Comparison of ENCODE assay signal across 8 cellular contexts in genomic region chr7:2863461-2864066, GRCh38. TPM values are rescaled to one million over a fixed set of nuclear protein-coding genes. Genes with fewer than 3 reads are reported as not detected.
DNase-seq lines count a peak whose midpoint lies in the region; ATAC-seq, FAIRE-seq and TF ChIP-seq lines count a peak whose summit lies in the region.

No MANE protein-coding gene starts in this region.

- H3K4me3 Mint-ChIP-seq in astrocyte (ENCODE audit: unreplicated experiment) = peak overlapping the region; percentile 51

- no peaks in the 10 kb centered on the region for H4K20me1 ChIP-seq in astrocyte (ENCODE audit: insufficient read depth, low read length)

- peak; percentile 97 for ATAC-seq in GM19463 (IDR thresholded peaks at IDR 0.05; ENCODE audit: unreplicated experiment)
- peak; percentile 97 for ATAC-seq in HG03571 (IDR thresholded peaks at IDR 0.05; ENCODE audit: unreplicated experiment)

- H3K4me1 Mint-ChIP-seq in astrocyte (ENCODE audit: low read depth, unreplicated experiment) = peaks cover 16% of the 10 kb centered on the region

- H3K27me3 Mint-ChIP-seq in astrocyte (ENCODE audit: low read depth, unreplicated experiment) = peaks cover 3% of the 10 kb centered on the region

- H3K36me3 Mint-ChIP-seq in astrocyte (ENCODE audit: low read depth, unreplicated experiment) = no peaks in the 10 kb centered on the region

- peaks cover 31% of the 10 kb centered on the region for H3K4me1 ChIP-seq in astrocyte (ENCODE audit: insufficient read depth, low read length)

- peak overlapping the region; percentile 91 for H3K27ac ChIP-seq in astrocyte (ENCODE audit: low read depth, low read length)

- no peaks in the 10 kb centered on the region for H3K79me2 ChIP-seq in astrocyte (ENCODE audit: insufficient read depth, low read length)

- no peaks in the 10 kb centered on the region for H3K9me3 ChIP-seq in astrocyte (ENCODE audit: insufficient read depth, low read depth, low read length)

- FAIRE-seq in astrocyte (lab: Jason Lieb, UNC) = peak; percentile 78

- TF ChIP-seq CTCF in astrocyte (IDR thresholded peaks at IDR 0.05; ENCODE audit: insufficient read depth, low read depth, low read length) = no peak

- H3K36me3 ChIP-seq in astrocyte (ENCODE audit: insufficient read depth, low read length) = no peaks in the 10 kb centered on the region

- H3K27ac Mint-ChIP-seq in astrocyte (ENCODE audit: unreplicated experiment) = peak overlapping the region; percentile 98

- peak overlapping the region; percentile 76 for H3K9ac ChIP-seq in astrocyte (ENCODE audit: low read length)

- H3K4me3 ChIP-seq in astrocyte (ENCODE audit: insufficient read depth, low read depth, low read length) = peak overlapping the region; percentile 36

- H2AFZ ChIP-seq in astrocyte (ENCODE audit: low read depth, low read length) = peak overlapping the region; percentile 72

- H3K27me3 ChIP-seq in astrocyte (ENCODE audit: insufficient read depth, low read length) = no peaks in the 10 kb centered on the region

- H3K9me3 Mint-ChIP-seq in astrocyte (ENCODE audit: unreplicated experiment) = no peaks in the 10 kb centered on the region

- peak overlapping the region; percentile 84 for H3K4me2 ChIP-seq in astrocyte (ENCODE audit: low read length)

- DNase-seq in COR-L47 (lab: John Stamatoyannopoulos, UW) (peak; percentile 45), T-helper 2 cell (peak in 4 of 5 experiments; percentile 26 to 96 (median 64)), astrocyte (ENCODE audit: low read depth) (peak; percentile 97), islet precursor cell (peak; percentile 95), NCI-H1105 (lab: John Stamatoyannopoulos, UW) (no peak)
- DNase-seq in stimulated activated CD4-positive, alpha-beta T cell treated with anti-CD3 and anti-CD28 coated beads, Interleukin-15, amount 100 ng/mL, for 48 hours (ENCODE audit: low read depth in 2 of 2) = peak; percentile 74 to 76

RNA-seq across cellular contexts. Expression of gene GNA12, which starts 19.5 kb away (rescaled TPM):
- total RNA-seq in astrocyte = 67.2 and 72.7 TPM in 2 replicates
